In the genomic region with DNA sequence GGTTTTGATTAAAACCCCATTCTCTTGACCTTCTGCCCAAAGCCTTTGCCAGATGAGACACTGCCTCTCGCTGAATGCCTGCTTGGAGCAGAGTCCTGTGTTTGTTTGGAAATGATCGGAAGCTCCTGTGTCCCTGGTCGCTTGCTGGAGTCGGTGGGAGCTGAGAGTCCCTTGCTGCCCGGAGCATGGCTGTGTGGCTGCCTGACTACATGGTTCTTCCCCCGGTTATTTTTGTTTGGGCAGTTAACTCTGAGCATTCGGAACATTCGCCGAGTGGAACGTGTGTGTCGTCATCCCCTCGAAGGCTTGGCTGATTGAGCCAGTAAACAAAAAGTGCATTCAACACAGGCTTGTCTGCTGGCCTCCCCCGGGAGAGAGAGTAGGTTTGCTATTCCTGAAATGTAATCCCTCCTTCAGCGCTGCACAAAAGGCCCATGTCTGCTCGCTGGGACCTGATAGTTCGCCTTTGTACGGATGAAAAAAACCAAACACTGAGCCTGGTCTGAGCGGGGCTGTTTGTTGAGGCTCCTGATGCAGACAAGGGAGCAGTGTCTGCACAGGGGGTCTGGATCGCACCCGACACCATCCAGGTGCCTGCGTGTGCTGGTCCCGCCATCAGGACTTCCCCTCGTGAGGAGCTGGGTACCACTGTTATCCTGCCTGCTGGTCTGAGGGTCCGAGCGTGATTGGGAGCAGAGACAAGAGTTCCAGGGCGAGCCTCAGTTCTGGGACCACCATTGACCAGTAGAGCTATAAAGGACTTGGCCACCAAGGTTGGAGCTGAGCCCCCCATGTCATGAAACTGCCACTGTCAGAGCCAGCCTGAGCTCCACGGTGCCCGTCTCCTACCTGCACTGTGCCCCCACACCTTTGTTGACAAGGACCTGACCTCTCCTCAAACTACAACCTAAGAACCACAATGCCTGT, we compare ENCODE assay signal across 11 cellular contexts.
DNase-seq lines count a peak whose midpoint lies in the region; ATAC-seq lines count a peak whose summit lies in the region.
"Had no signal": no experiment of that assay in that cellular context is flagged by ENCODE, and none has a peak within 500 bp of the region (broad histone marks: within the 10 kb centered on the region; RNA-seq: fewer than 3 reads in every experiment).

No MANE protein-coding gene starts in this region.

- in situ Hi-C loops in G401 (cut with HindIII; ENCODE audit: low sequenced_read_pairs), result no loop called here

- no peak overlapping the region for H3K23ac ChIP-seq in trophoblast cell (ENCODE audit: low read length)

- no peaks in the 10 kb centered on the region for H3K36me3 ChIP-seq in trophoblast cell (ENCODE audit: control insufficient read depth in 1 of 2, insufficient read depth in 2 of 2, low read length in 2 of 2)
- H3K36me3 ChIP-seq: prostate gland had no signal

- H3K4me3 ChIP-seq in trophoblast cell (ENCODE audit: low read depth, low read length), result no peak overlapping the region
- H3K4me3 ChIP-seq: prostate gland had no signal

- H3K79me2 ChIP-seq in trophoblast cell (ENCODE audit: control insufficient read depth, insufficient read depth, low read length, poor library complexity), result peaks cover 11% of the 10 kb centered on the region

- H4K8ac ChIP-seq in trophoblast cell (ENCODE audit: low read depth, low read length), result peak overlapping the region; percentile 47

- peak overlapping the region; percentile 35 for H2BK5ac ChIP-seq in trophoblast cell (ENCODE audit: low read depth, low read length, poor library complexity)

- peak overlapping the region; percentile 75 for H3K18ac ChIP-seq in trophoblast cell (ENCODE audit: low read length)

- H2BK120ac ChIP-seq in trophoblast cell (ENCODE audit: insufficient read depth, low read length, poor library complexity), result peak overlapping the region; percentile 34

- H4K12ac ChIP-seq in trophoblast cell (ENCODE audit: low read depth, low read length), result peak overlapping the region; percentile 17

- WGBS in trophoblast cell (ENCODE audit: extremely low coverage, insufficient coverage, insufficient read length), result no CpG with 5 or more reads among the region's 28 CpGs

- H3K27me3 ChIP-seq in trophoblast cell (ENCODE audit: insufficient read depth, low read length), result no peaks in the 10 kb centered on the region

- H3K9me3 ChIP-seq in trophoblast cell (ENCODE audit: insufficient read depth, low read depth, low read length), result no peaks in the 10 kb centered on the region
- H3K9me3 ChIP-seq: prostate gland, SK-N-SH had no signal

- DNase-seq in G401 (ENCODE audit: low spot score) (peak; percentile 31), amygdala (lab: John Stamatoyannopoulos, UW) (peak in 54 of 56 donors; percentile 18 to 86 (median 66)), left ventricle myocardium superior (peak; percentile 68), trophoblast cell (peak; percentile 24 to 46), NCI-H1417 treated with DMSO at 0.1 percent for 48 hours (lab: John Stamatoyannopoulos, UW) (no peak), iPS-NIHi7 (ENCODE audit: extremely low spot score) (no peak)
- DNase-seq: erythroblast, SK-N-SH had no signal

- peak overlapping the region; percentile 95 for H2AK5ac ChIP-seq in trophoblast cell (ENCODE audit: low read length)

- intact Hi-C loops in left ventricle myocardium superior (cut with micrococcal nuclease), result no loop called here

- H2BK12ac ChIP-seq in trophoblast cell (ENCODE audit: low read length), result peak overlapping the region; percentile 37

- H3K27ac ChIP-seq in trophoblast cell (ENCODE audit: low read depth, low read length), result peak overlapping the region; percentile 51
- H3K27ac ChIP-seq: prostate gland had no signal

- peak overlapping the region; percentile 1 for H3K4me2 ChIP-seq in trophoblast cell (ENCODE audit: low read length)
- H3K4me2 ChIP-seq: SK-N-SH had no signal

- H3K4me1 ChIP-seq in trophoblast cell (ENCODE audit: control insufficient read depth in 1 of 2, insufficient read depth in 2 of 2, low read length in 2 of 2), result peaks cover 33 to 38% of the 10 kb centered on the region in 2 experiments
- H3K4me1 ChIP-seq: prostate gland had no signal

- H4K91ac ChIP-seq in trophoblast cell (ENCODE audit: low read depth, low read length), result peak overlapping the region; percentile 51

- no peak overlapping the region for H2AFZ ChIP-seq in trophoblast cell (ENCODE audit: insufficient read depth, low read length, poor library complexity)

- H3K14ac ChIP-seq in trophoblast cell (ENCODE audit: low read length), result peak overlapping the region; percentile 33

- H3K4ac ChIP-seq in trophoblast cell (ENCODE audit: low read depth, low read length), result peak overlapping the region; percentile 56

- no peak overlapping the region for H3K9ac ChIP-seq in trophoblast cell (ENCODE audit: low read length)
- H3K9ac ChIP-seq: SK-N-SH had no signal

- H3K79me1 ChIP-seq in trophoblast cell (ENCODE audit: low read length), result peaks cover 11% of the 10 kb centered on the region

- ATAC-seq in left ventricle myocardium superior, result peak; percentile 83
- no peak for ATAC-seq in HG03442 (IDR thresholded peaks at IDR 0.05; ENCODE audit: unreplicated experiment)
- no peak for ATAC-seq in GM18517 (IDR thresholded peaks at IDR 0.05; ENCODE audit: unreplicated experiment)

Comparison
In these comparisons a context has a peak if more than half of its experiments do, and no peak if none do; other contexts are left out.
1. DNase-seq: peak in G401 (single experiment), amygdala (54 of 56), left ventricle myocardium superior (single experiment) and trophoblast cell (2 of 2); none in NCI-H1417 treated with DMSO at 0.1 percent for 48 hours (single experiment) and iPS-NIHi7 (single experiment).